In the genomic region with DNA sequence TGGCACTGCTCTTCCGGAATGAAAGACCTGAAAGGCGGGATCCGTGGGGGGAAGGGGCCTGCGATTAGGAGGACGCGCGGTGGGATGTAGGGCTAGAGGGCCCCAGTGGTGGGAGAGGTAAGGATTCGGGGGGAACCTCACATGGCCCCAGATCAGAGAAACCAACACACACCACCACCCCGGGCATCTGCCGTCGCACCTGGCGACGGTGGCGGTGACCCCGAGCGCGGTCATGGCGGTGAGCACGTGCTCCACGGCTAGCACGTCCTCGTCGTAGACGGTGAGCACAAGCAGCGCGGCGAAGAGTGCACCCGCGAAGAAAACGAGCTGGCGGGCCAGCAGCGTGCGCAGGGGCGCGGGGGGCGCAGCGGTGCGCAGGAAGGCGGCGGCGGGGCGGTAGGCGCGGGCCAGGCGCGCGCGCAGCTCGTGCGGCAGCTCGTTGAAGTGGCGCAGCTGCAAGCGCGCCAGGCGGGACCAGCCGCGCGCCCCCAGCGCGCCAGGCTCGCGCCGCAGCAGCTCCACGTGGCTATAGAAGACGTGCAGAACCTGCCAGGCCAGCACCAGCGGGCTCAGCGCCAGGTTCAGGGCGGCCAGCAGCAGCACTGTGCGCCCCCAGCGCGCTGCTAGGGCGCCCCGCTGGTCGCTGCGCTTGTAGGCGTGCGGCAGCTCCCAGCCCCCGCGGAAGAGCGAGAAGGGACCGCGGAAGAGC, we compare ENCODE assay signal across 1 cellular context.
TF ChIP-seq lines count a peak whose summit lies in the region.

No MANE protein-coding gene starts in this region.

TF ChIP-seq in K562, 482 proteins besides CTCF, POLR2A, EP300 and RAD21 (continued from another document and continues in another):
- TF ChIP-seq, protein P1, sequence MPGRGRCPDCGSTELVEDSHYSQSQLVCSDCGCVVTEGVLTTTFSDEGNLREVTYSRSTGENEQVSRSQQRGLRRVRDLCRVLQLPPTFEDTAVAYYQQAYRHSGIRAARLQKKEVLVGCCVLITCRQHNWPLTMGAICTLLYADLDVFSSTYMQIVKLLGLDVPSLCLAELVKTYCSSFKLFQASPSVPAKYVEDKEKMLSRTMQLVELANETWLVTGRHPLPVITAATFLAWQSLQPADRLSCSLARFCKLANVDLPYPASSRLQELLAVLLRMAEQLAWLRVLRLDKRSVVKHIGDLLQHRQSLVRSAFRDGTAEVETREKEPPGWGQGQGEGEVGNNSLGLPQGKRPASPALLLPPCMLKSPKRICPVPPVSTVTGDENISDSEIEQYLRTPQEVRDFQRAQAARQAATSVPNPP (IDR thresholded peaks at IDR 0.05; ENCODE audit: borderline replicate concordance, insufficient read depth, insufficient read length) = no peak
- TF ChIP-seq CBFB (CRISPR knock-in tag; IDR thresholded peaks at IDR 0.05) = no peak
- TF ChIP-seq, protein P2, sequence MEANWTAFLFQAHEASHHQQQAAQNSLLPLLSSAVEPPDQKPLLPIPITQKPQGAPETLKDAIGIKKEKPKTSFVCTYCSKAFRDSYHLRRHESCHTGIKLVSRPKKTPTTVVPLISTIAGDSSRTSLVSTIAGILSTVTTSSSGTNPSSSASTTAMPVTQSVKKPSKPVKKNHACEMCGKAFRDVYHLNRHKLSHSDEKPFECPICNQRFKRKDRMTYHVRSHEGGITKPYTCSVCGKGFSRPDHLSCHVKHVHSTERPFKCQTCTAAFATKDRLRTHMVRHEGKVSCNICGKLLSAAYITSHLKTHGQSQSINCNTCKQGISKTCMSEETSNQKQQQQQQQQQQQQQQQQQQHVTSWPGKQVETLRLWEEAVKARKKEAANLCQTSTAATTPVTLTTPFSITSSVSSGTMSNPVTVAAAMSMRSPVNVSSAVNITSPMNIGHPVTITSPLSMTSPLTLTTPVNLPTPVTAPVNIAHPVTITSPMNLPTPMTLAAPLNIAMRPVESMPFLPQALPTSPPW (CRISPR knock-in tag; IDR thresholded peaks at IDR 0.05) = no peak
- no peak for TF ChIP-seq NR4A1 (CRISPR knock-in tag; IDR thresholded peaks at IDR 0.05)
- TF ChIP-seq NR4A1 (tag; IDR thresholded peaks at IDR 0.05) = no peak
- no peak for TF ChIP-seq STAT5A (IDR thresholded peaks at IDR 0.05; ENCODE audit: borderline replicate concordance, low read length)
- TF ChIP-seq, protein P3, sequence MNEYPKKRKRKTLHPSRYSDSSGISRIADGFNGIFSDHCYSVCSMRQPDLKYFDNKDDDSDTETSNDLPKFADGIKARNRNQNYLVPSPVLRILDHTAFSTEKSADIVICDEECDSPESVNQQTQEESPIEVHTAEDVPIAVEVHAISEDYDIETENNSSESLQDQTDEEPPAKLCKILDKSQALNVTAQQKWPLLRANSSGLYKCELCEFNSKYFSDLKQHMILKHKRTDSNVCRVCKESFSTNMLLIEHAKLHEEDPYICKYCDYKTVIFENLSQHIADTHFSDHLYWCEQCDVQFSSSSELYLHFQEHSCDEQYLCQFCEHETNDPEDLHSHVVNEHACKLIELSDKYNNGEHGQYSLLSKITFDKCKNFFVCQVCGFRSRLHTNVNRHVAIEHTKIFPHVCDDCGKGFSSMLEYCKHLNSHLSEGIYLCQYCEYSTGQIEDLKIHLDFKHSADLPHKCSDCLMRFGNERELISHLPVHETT (CRISPR knock-in tag; conservative IDR thresholded peaks at IDR 0.05 in 1 of 2, IDR thresholded peaks at IDR 0.05 in 1 of 2) = 0 out of 4 replicates have a peak, but pooled peaks of 1 of the 2 experiments have one; percentile 7
- TF ChIP-seq, protein P4, sequence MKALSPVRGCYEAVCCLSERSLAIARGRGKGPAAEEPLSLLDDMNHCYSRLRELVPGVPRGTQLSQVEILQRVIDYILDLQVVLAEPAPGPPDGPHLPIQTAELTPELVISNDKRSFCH (CRISPR knock-in tag; IDR thresholded peaks at IDR 0.05) = no peak
- TF ChIP-seq, protein P4 (tag; IDR thresholded peaks at IDR 0.05) = no peak
- TF ChIP-seq, protein P5, sequence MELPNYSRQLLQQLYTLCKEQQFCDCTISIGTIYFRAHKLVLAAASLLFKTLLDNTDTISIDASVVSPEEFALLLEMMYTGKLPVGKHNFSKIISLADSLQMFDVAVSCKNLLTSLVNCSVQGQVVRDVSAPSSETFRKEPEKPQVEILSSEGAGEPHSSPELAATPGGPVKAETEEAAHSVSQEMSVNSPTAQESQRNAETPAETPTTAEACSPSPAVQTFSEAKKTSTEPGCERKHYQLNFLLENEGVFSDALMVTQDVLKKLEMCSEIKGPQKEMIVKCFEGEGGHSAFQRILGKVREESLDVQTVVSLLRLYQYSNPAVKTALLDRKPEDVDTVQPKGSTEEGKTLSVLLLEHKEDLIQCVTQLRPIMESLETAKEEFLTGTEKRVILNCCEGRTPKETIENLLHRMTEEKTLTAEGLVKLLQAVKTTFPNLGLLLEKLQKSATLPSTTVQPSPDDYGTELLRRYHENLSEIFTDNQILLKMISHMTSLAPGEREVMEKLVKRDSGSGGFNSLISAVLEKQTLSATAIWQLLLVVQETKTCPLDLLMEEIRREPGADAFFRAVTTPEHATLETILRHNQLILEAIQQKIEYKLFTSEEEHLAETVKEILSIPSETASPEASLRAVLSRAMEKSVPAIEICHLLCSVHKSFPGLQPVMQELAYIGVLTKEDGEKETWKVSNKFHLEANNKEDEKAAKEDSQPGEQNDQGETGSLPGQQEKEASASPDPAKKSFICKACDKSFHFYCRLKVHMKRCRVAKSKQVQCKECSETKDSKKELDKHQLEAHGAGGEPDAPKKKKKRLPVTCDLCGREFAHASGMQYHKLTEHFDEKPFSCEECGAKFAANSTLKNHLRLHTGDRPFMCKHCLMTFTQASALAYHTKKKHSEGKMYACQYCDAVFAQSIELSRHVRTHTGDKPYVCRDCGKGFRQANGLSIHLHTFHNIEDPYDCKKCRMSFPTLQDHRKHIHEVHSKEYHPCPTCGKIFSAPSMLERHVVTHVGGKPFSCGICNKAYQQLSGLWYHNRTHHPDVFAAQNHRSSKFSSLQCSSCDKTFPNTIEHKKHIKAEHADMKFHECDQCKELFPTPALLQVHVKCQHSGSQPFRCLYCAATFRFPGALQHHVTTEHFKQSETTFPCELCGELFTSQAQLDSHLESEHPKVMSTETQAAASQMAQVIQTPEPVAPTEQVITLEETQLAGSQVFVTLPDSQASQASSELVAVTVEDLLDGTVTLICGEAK (IDR thresholded peaks at IDR 0.05) = no peak; the same call in 1 of the 2 replicates
- TF ChIP-seq, protein P5 (CRISPR knock-in tag; IDR thresholded peaks at IDR 0.05) = no peak
- TF ChIP-seq, protein P6, sequence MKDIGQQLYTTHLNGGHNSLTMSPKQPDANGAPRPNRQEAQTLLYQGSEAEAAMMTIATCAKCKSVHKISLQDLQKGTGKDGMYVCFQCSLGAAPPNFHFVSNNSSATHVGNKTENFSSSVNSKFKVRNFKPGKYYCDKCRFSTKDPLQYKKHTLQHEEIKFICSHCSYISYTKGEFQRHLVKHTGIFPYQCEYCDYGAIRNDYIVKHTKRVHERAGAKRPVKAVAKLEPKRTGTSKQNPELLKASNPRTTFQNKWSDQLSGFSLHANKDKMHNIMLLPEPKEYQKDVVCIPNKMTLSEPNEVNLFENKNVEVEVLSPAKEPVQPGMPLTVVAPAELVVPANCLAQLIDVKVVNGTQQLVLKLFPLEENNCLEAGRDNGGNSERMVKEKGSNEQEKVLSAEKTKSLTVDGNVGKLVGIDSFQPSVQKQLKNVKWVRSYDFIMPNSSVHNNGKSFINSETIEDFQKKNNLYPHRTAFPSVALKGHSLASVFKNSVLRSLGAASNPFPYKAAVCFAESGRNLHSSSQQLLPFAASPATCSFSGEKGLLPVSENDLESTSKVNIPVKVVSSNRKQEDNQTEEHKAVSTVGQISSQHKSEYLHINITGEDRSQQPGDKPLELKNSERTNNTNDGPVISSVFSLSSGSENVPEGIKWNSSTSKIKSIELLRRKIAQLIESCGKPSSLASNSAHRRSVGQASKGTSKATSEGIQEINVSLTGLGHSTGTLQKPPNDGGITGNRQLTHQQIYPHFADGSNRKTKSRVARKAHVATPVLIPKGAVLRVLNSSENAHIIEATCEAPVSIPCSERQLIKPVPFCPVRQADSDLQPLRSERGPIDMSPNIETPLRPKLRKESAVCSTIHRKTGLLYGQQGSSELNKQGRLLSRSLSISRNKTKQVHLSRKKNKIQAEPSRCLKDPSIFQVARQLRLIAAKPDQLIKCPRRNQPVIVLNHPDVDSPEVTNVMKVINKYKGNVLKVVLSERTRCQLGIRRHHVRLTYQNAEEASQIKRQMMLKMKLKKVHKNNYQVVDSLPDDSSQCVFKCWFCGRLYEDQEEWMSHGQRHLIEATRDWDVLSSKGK (CRISPR knock-in tag; IDR thresholded peaks at IDR 0.05) = no peak
- no peak for TF ChIP-seq RBM39 (optimal IDR thresholded peaks at IDR 0.05; ENCODE audit: low read depth, low read length)
- TF ChIP-seq ZBTB8A (IDR thresholded peaks at IDR 0.05; ENCODE audit: partially characterized antibody) = no peak
- TF ChIP-seq PTTG1 (tag; IDR thresholded peaks at IDR 0.05; ENCODE audit: low read depth) = no peak
- no peak for TF ChIP-seq NCOA6 (IDR thresholded peaks at IDR 0.05)
- TF ChIP-seq PURB (CRISPR knock-in tag; IDR thresholded peaks at IDR 0.05; ENCODE audit: low read depth) = no peak
- TF ChIP-seq ZNF347 (CRISPR knock-in tag; IDR thresholded peaks at IDR 0.05; ENCODE audit: low read depth) = no peak
- TF ChIP-seq ZNF79 (CRISPR knock-in tag; IDR thresholded peaks at IDR 0.05; ENCODE audit: low read depth) = no peak
- TF ChIP-seq, protein P7, sequence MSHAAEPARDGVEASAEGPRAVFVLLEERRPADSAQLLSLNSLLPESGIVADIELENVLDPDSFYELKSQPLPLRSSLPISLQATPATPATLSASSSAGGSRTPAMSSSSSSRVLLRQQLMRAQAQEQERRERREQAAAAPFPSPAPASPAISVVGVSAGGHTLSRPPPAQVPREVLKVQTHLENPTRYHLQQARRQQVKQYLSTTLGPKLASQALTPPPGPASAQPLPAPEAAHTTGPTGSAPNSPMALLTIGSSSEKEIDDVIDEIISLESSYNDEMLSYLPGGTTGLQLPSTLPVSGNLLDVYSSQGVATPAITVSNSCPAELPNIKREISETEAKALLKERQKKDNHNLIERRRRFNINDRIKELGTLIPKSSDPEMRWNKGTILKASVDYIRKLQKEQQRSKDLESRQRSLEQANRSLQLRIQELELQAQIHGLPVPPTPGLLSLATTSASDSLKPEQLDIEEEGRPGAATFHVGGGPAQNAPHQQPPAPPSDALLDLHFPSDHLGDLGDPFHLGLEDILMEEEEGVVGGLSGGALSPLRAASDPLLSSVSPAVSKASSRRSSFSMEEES (CRISPR knock-in tag; IDR thresholded peaks at IDR 0.05) = no peak
- no peak for TF ChIP-seq PTBP1 (IDR thresholded peaks at IDR 0.05; ENCODE audit: low read depth, low read length)
- TF ChIP-seq ZNF76 (CRISPR knock-in tag; IDR thresholded peaks at IDR 0.05; ENCODE audit: borderline replicate concordance) = no peak
- TF ChIP-seq, protein P8, sequence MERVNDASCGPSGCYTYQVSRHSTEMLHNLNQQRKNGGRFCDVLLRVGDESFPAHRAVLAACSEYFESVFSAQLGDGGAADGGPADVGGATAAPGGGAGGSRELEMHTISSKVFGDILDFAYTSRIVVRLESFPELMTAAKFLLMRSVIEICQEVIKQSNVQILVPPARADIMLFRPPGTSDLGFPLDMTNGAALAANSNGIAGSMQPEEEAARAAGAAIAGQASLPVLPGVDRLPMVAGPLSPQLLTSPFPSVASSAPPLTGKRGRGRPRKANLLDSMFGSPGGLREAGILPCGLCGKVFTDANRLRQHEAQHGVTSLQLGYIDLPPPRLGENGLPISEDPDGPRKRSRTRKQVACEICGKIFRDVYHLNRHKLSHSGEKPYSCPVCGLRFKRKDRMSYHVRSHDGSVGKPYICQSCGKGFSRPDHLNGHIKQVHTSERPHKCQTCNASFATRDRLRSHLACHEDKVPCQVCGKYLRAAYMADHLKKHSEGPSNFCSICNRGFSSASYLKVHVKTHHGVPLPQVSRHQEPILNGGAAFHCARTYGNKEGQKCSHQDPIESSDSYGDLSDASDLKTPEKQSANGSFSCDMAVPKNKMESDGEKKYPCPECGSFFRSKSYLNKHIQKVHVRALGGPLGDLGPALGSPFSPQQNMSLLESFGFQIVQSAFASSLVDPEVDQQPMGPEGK (CRISPR knock-in tag; IDR thresholded peaks at IDR 0.05; ENCODE audit: borderline replicate concordance) = no peak
